In the genomic region with DNA sequence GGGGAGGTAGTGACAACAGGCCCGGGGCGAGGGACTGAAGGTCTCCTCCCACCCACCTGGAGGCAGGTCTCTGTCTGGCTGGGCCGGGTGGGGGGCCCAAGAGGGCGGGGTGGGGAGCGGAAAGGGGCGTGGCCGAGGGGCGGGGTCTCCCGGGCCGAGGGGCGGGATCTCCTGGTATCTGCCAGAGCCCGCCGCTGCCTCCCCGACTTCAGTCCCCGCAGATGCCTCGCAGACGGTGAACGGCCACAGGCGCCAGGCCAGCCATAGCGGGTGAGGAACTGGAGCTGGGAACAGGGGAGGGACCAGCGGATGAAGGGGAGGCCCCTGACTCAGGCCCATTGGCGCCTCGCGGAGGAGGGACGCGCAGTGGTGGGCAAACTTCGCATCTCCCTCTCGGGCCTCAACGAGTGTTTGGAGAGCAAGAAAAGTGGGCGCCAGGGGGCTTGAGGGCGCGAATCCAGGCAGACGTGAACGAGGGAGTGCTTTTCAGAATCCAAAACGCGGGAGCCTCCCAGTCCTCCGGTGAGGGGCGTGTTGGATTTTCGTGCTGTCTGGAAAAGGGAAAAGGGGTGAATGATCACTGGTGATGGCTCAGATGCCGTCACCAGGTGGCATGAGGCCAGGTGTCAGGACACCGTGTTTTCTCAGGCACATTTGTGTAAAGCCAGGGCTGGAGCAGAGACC, we compare ENCODE assay signal across 12 cellular contexts. TPM values are rescaled to one million over a fixed set of nuclear protein-coding genes. Genes with fewer than 3 reads are reported as not detected.
A peak's percentile ranks its signal among the peaks of the same experiment; 100 is the strongest.
DNase-seq lines count a peak whose midpoint lies in the region; ATAC-seq and TF ChIP-seq lines count a peak whose summit lies in the region.
"Had no signal": no experiment of that assay in that cellular context is flagged by ENCODE, and none has a peak within 500 bp of the region (broad histone marks: within the 10 kb centered on the region; RNA-seq: fewer than 3 reads in every experiment).

A gene with protein sequence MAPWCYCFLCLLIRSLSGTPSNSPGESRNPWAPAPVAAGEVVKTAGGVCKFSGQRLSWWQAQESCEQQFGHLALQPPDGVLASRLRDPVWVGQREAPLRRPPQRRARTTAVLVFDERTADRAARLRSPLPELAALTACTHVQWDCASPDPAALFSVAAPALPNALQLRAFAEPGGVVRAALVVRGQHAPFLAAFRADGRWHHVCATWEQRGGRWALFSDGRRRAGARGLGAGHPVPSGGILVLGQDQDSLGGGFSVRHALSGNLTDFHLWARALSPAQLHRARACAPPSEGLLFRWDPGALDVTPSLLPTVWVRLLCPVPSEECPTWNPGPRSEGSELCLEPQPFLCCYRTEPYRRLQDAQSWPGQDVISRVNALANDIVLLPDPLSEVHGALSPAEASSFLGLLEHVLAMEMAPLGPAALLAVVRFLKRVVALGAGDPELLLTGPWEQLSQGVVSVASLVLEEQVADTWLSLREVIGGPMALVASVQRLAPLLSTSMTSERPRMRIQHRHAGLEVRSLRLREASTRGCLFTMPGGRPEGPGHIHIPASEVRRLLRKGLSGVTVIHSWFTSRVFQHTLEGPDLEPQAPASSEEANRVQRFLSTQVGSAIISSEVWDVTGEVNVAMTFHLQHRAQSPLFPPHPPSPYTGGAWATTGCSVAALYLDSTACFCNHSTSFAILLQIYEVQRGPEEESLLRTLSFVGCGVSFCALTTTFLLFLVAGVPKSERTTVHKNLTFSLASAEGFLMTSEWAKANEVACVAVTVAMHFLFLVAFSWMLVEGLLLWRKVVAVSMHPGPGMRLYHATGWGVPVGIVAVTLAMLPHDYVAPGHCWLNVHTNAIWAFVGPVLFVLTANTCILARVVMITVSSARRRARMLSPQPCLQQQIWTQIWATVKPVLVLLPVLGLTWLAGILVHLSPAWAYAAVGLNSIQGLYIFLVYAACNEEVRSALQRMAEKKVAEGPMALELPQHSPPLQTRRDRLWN (plus strand): TSS at position 211 of the 684 bp plus-strand sequence. CDS start 1,216 bp downstream, outside the sequence.

- no peaks in the 10 kb centered on the region for H3K4me1 ChIP-seq in fibroblast of lung (ENCODE audit: control insufficient read depth, extremely low read depth, insufficient read depth, low read length)
- no peaks in the 10 kb centered on the region for H3K4me1 ChIP-seq in rectal smooth muscle tissue (ENCODE audit: control insufficient read depth, insufficient read depth, low read length)
- peaks cover 0 to 14% (median 9%) of the 10 kb centered on the region in 4 donors for H3K4me1 ChIP-seq in transverse colon

- in situ Hi-C loops in transverse colon (cut with MboI; ENCODE audit: low pct_ligation_motif_present in 1 of 4, low pct_unique_long_range_greater_than_20kb in 1 of 4, low sequenced_read_pairs in 3 of 4) = no loop called here

- no peaks in the 10 kb centered on the region for H3K36me3 ChIP-seq in fibroblast of lung (ENCODE audit: control insufficient read depth, insufficient read depth, low read length)
- H3K36me3 ChIP-seq in rectal smooth muscle tissue (ENCODE audit: control insufficient read depth, insufficient read depth, low read length) = no peaks in the 10 kb centered on the region
- H3K36me3 ChIP-seq in transverse colon = no peaks in the 10 kb centered on the region

- no peak for TF ChIP-seq EP300 in transverse colon (IDR thresholded peaks at IDR 0.05; ENCODE audit: low read depth)

- H3K9me3 ChIP-seq in fibroblast of lung (ENCODE audit: control insufficient read depth, insufficient read depth, low read depth, low read length) (no peaks in the 10 kb centered on the region), transverse colon (no peaks in the 10 kb centered on the region)
- H3K9me3 ChIP-seq: A549 had no signal

- 27% methylated on average over 31 of the region's 41 CpGs; no CpG with 5 or more reads in 1 of the 2 donors for WGBS in transverse colon (ENCODE audit: low coverage in 1 of 2), 2 donors

- H4K20me1 ChIP-seq in fibroblast of lung (ENCODE audit: control insufficient read depth, extremely low read depth, insufficient read depth, low read length) = no peaks in the 10 kb centered on the region

- H3K27ac ChIP-seq in fibroblast of lung (ENCODE audit: insufficient read depth, low read length) = no peak within 1 kb of the TSS
- H3K27ac ChIP-seq in rectal smooth muscle tissue (ENCODE audit: low read depth, low read length) = no peak within 1 kb of the TSS
- H3K27ac ChIP-seq in transverse colon = no peak within 1 kb of the TSS
- H3K27ac ChIP-seq: A549 had no signal

- peak within 1 kb of the TSS; percentile 71 for H3K4me2 ChIP-seq in fibroblast of lung (ENCODE audit: extremely low read depth, insufficient read depth, low read length)
- H3K4me2 ChIP-seq: A549 had no signal

- DNase-seq in NCI-H1436 (lab: John Stamatoyannopoulos, UW) (peak; percentile 33), NCI-H1436 treated with DMSO at 0.1 percent for 48 hours (lab: John Stamatoyannopoulos, UW) (no peak), NCI-H748 (lab: John Stamatoyannopoulos, UW; ENCODE audit: unreplicated experiment) (peak; percentile 68), fibroblast of lung (ENCODE audit: low read depth in 2 of 2) (peak; percentile 28 to 37), transverse colon (no peak)
- DNase-seq: activated T-cell treated with anti-CD3 and anti-CD28 coated beads, Interleukin-2, amount 50 U/mL, for 24 hours; NCI-H226 had no signal

- ATAC-seq in HG03432 (IDR thresholded peaks at IDR 0.05; ENCODE audit: unreplicated experiment) = no peak
- ATAC-seq in GM21526 (IDR thresholded peaks at IDR 0.05; ENCODE audit: low FRiP score, unreplicated experiment) = no peak
- ATAC-seq: A549 had no signal

- intact Hi-C loops in transverse colon (cut with DNase I; ENCODE audit: low total_unique reads) = no loop called here

- H3K27me3 ChIP-seq in fibroblast of lung (ENCODE audit: control insufficient read depth, insufficient read depth, low read length) (peaks cover 30% of the 10 kb centered on the region), rectal smooth muscle tissue (ENCODE audit: control insufficient read depth, insufficient read depth, low read length) (peaks cover 22% of the 10 kb centered on the region), transverse colon (peaks cover 47% of the 10 kb centered on the region)

- TF ChIP-seq CTCF in fibroblast of lung (conservative IDR thresholded peaks at IDR 0.05 in 1 of 2, IDR thresholded peaks at IDR 0.05 in 1 of 2; ENCODE audit: low read depth in 1 of 2, low read length in 2 of 2) (no peak), transverse colon (IDR thresholded peaks at IDR 0.05) (no peak)

- H3K9ac ChIP-seq in fibroblast of lung (ENCODE audit: insufficient read depth, low read length) = no peak within 1 kb of the TSS
- no peak within 1 kb of the TSS for H3K9ac ChIP-seq in rectal smooth muscle tissue (ENCODE audit: low read length)

- H3K4me3 ChIP-seq in fibroblast of lung (replicated peaks in 1 of 4; ENCODE audit: control extremely low read depth in 1 of 4, insufficient read depth in 1 of 4, low read depth in 3 of 4, low read length in 4 of 4) (peak within 1 kb of the TSS in 3 of 4 experiments; percentile 7 to 17 (median 8)), rectal smooth muscle tissue (ENCODE audit: low read length) (peak within 1 kb of the TSS; percentile 16), transverse colon (no peak within 1 kb of the TSS)
- H3K4me3 ChIP-seq: A549 had no signal

- no peak for TF ChIP-seq POLR2A in transverse colon (IDR thresholded peaks at IDR 0.05)

- peak within 1 kb of the TSS; percentile 20 for H2AFZ ChIP-seq in fibroblast of lung (ENCODE audit: low read length)

- no peaks in the 10 kb centered on the region for H3K79me2 ChIP-seq in fibroblast of lung (ENCODE audit: control insufficient read depth, insufficient read depth, low read length)

RNA-seq across cellular contexts. Expression of the gene that starts here (rescaled TPM):
- total RNA-seq in fibroblast of lung (not detected in 2 replicates), transverse colon (not detected)
- polyA plus RNA-seq in fibroblast of lung = not detected in 2 replicates
- polyA plus RNA-seq in fibroblast of lung (2012) = not detected in 2 replicates
- not detected in 2 replicates for polyA minus RNA-seq in fibroblast of lung (ENCODE audit: low replicate concordance)
- total RNA-seq: lung microvascular endothelial cell had no signal
- polyA plus RNA-seq: A549 had no signal

Comparison
In these comparisons a context has a peak if more than half of its experiments do, and no peak if none do; other contexts are left out.
1. DNase-seq: peak in NCI-H1436 (single experiment) and NCI-H748 (single experiment); none in NCI-H1436 treated with DMSO at 0.1 percent for 48 hours (single experiment) and transverse colon (single experiment).
2. Peak in DNase-seq, H3K4me3 ChIP-seq and H3K4me2 ChIP-seq in fibroblast of lung; RNA of the gene not detected or under 1 TPM.